Comparison of ENCODE assay signal across 9 cellular contexts in the genomic region with DNA sequence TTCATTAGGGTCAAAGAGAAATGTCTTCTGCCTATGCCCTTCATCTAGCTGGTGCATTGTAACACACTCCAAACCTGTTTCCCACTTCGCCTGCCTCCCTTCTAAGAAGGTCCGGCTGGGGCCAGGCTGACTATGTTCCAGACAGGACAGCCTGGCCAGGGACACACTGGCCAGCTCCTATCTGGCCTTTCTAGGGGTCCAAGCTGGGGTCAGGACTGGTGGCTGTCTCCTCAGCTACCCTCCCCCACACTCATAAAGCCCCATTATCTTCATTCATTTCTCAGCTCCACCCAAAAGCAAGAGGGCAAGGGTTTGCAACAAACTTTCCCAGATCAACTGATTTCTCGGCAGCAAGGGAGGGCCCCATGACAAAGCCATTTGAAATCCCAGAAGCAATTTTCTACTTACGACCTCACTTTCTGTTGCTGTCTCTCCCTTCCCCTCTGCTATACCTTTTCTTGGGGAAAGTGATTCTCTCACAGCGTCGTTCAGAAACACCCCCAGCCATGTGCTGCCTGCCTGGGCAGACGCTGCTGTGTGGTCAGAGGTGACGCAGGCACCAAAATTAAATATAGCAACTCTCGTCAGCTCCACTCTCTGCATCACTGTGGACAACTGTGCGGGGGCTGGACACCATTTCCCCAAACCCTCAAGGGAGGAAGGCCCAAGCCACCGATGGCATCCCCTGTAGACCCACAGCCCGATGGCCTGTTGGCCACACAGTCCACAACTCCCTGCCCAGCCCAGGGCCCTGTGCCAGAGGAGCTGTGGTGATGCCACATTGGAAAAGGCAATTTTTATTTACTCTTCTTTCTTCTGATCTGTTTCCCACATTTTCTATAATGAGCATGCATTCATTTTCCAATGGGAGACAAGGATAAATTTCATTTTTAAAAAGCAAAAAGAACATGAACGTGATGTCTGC. TPM values are rescaled to one million over a fixed set of nuclear protein-coding genes. Genes with fewer than 3 reads are reported as not detected.
DNase-seq lines count a peak whose midpoint lies in the region; ATAC-seq and TF ChIP-seq lines count a peak whose summit lies in the region.
"Had no signal": no experiment of that assay in that cellular context is flagged by ENCODE, and none has a peak within 500 bp of the region (broad histone marks: within the 10 kb centered on the region; RNA-seq: fewer than 3 reads in every experiment).

No MANE protein-coding gene starts in this region.

- no peaks in the 10 kb centered on the region for H3K27me3 Mint-ChIP-seq in activated CD4-positive, alpha-beta T cell treated with anti-CD3 and anti-CD28 coated beads for 36 hours
- H3K27me3 Mint-ChIP-seq in T-cell: peaks cover 0 to 5% of the 10 kb centered on the region in 2 donors

- WGBS in spleen, 5 donors: 79 to 88% (median 80%) methylated on average over 13 of the region's 13 CpGs

- peak overlapping the region; percentile 87 for H3K27ac Mint-ChIP-seq in activated CD4-positive, alpha-beta T cell treated with anti-CD3 and anti-CD28 coated beads for 36 hours
- peak overlapping the region; percentile 43 to 58 for H3K27ac Mint-ChIP-seq in T-cell

- intact Hi-C loops in activated CD4-positive, alpha-beta T cell treated with anti-CD3 and anti-CD28 coated beads for 36 hours (cut with DNase I, micrococcal nuclease): loop anchor here in 1 of 2 experiments (1.0 kb wide), 1 partner anchor 28 kb away; no protein-coding TSS in a partner anchor
- intact Hi-C loops in spleen (cut with DNase I; ENCODE audit: low total_unique reads): no loop called here
- intact Hi-C loops in cardiac septum (cut with DNase I): no loop called here

- TF ChIP-seq CTCF in spleen (IDR thresholded peaks at IDR 0.05 in 8 of 11, conservative IDR thresholded peaks at IDR 0.05 in 3 of 11): no peak

- TF ChIP-seq POLR2A in spleen (IDR thresholded peaks at IDR 0.05): no peak

- H3K9me3 ChIP-seq in spleen: no peaks in the 10 kb centered on the region

- DNase-seq in activated CD4-positive, alpha-beta T cell treated with anti-CD3 and anti-CD28 coated beads for 36 hours: peak; percentile 44
- DNase-seq in activated CD4-positive, alpha-beta T cell treated with anti-CD3 and anti-CD28 coated beads, Interleukin-2, amount 50 U/mL, for 4 hours: no peak
- peak in 9 of 34 experiments; percentile 9 to 46 (median 31) for DNase-seq in T-cell
- peak; percentile 68 for DNase-seq in spleen
- DNase-seq in NCI-H748 treated with DMSO at 0.1 percent for 48 hours (lab: John Stamatoyannopoulos, UW): no peak
- no peak for DNase-seq in activated CD4-positive, CD25-positive, alpha-beta regulatory T cell treated with anti-CD3 and anti-CD28 coated beads, Interleukin-2, amount 50 U/mL, for 72 hours
- no peak for DNase-seq in cardiac septum (ENCODE audit: low spot score)

- no peaks in the 10 kb centered on the region for H3K36me3 Mint-ChIP-seq in activated CD4-positive, alpha-beta T cell treated with anti-CD3 and anti-CD28 coated beads for 36 hours (ENCODE audit: low read depth)
- no peaks in the 10 kb centered on the region for H3K36me3 Mint-ChIP-seq in T-cell

- H3K4me3 ChIP-seq in spleen: no peak overlapping the region

- peak; percentile 24 for ATAC-seq in activated CD4-positive, alpha-beta T cell treated with anti-CD3 and anti-CD28 coated beads for 36 hours
- peak; percentile 57 for ATAC-seq in HG02798 (IDR thresholded peaks at IDR 0.05; ENCODE audit: poor library complexity, unreplicated experiment)
- peak in 1 of 4 experiments; percentile 64 for ATAC-seq in T-cell (replicated peaks in 1 of 4)

- H3K27me3 ChIP-seq in spleen (replicated peaks in 1 of 7): no peaks in the 10 kb centered on the region

- CTCF ChIA-PET in activated CD4-positive, alpha-beta T cell treated with anti-CD3 and anti-CD28 coated beads for 36 hours (lab: Charles Lee): interaction anchor here (0.7 to 1.4 kb wide), 7 partner anchors 10 to 239 kb away, joined by 3 to 6 read pairs (median 3); a partner anchor contains a TSS
- CTCF ChIA-PET in T-cell (lab: Charles Lee): no interaction called here

- H3K4me3 Mint-ChIP-seq in activated CD4-positive, alpha-beta T cell treated with anti-CD3 and anti-CD28 coated beads for 36 hours: no peak overlapping the region
- no peak overlapping the region for H3K4me3 Mint-ChIP-seq in T-cell

- H3K4me1 ChIP-seq in spleen: peaks cover 0 to 18% (median 6%) of the 10 kb centered on the region in 6 donors

- POLR2A ChIA-PET in activated CD4-positive, alpha-beta T cell treated with anti-CD3 and anti-CD28 coated beads for 36 hours (lab: Charles Lee): interaction anchor here (0.6 to 1.9 kb wide), 2 partner anchors 23 to 30 kb away, joined by 3 to 5 read pairs; no protein-coding TSS in a partner anchor
- POLR2A ChIA-PET in T-cell (lab: Charles Lee): interaction anchor here in 1 of 2 donors (0.6 kb wide), 1 partner anchor 584 kb away, joined by 3 read pairs; no protein-coding TSS in a partner anchor

- peaks cover 34% of the 10 kb centered on the region for H3K4me1 Mint-ChIP-seq in activated CD4-positive, alpha-beta T cell treated with anti-CD3 and anti-CD28 coated beads for 36 hours
- H3K4me1 Mint-ChIP-seq in T-cell: peaks cover 15 to 27% (median 18%) of the 10 kb centered on the region in 3 donors

- H3K36me3 ChIP-seq in spleen: no peaks in the 10 kb centered on the region

- no peaks in the 10 kb centered on the region for H3K9me3 Mint-ChIP-seq in activated CD4-positive, alpha-beta T cell treated with anti-CD3 and anti-CD28 coated beads for 36 hours (ENCODE audit: low read depth)
- H3K9me3 Mint-ChIP-seq in T-cell: no peaks in the 10 kb centered on the region

- peak overlapping the region in 5 of 8 donors; percentile 29 to 67 (median 44) for H3K27ac ChIP-seq in spleen
- H3K27ac ChIP-seq: HL-60 had no signal

RNA-seq across cellular contexts. Expression of a gene that starts 6.1 kb away (rescaled TPM):
- total RNA-seq in activated CD4-positive, alpha-beta T cell treated with anti-CD3 and anti-CD28 coated beads for 36 hours: 1 to 10 TPM; 3.9 to 5.5 TPM
- total RNA-seq in T-cell: 1 to 10 TPM in 1 of 5 donors, under 1 TPM in 4; 0.30 to 1.9 (median 0.44) TPM
- total RNA-seq in spleen: not detected
- under 1 TPM in 2 of 3 donors, not detected in 1; 0.06 to 0.07 TPM for polyA plus RNA-seq in spleen
- not detected for total RNA-seq in cardiac septum

RNA-seq across cellular contexts. Expression of a gene that starts 9.8 kb away (rescaled TPM):
- under 1 TPM; 0.32 to 0.77 TPM for total RNA-seq in activated CD4-positive, alpha-beta T cell treated with anti-CD3 and anti-CD28 coated beads for 36 hours
- total RNA-seq in T-cell (under 1 TPM in 1 of 5 donors, not detected in 4; 0.85 TPM), spleen (not detected), cardiac septum (not detected)
- not detected for polyA plus RNA-seq in spleen

Comparison
In these comparisons a context has a peak if more than half of its experiments do, and no peak if none do; other contexts are left out.
1. DNase-seq: peak in activated CD4-positive, alpha-beta T cell treated with anti-CD3 and anti-CD28 coated beads for 36 hours (single experiment) and spleen (single experiment); none in activated CD4-positive, alpha-beta T cell treated with anti-CD3 and anti-CD28 coated beads, Interleukin-2, amount 50 U/mL, for 4 hours (0 of 2), NCI-H748 treated with DMSO at 0.1 percent for 48 hours (single experiment), activated CD4-positive, CD25-positive, alpha-beta regulatory T cell treated with anti-CD3 and anti-CD28 coated beads, Interleukin-2, amount 50 U/mL, for 72 hours (single experiment) and cardiac septum (single experiment).